In the genomic region with DNA sequence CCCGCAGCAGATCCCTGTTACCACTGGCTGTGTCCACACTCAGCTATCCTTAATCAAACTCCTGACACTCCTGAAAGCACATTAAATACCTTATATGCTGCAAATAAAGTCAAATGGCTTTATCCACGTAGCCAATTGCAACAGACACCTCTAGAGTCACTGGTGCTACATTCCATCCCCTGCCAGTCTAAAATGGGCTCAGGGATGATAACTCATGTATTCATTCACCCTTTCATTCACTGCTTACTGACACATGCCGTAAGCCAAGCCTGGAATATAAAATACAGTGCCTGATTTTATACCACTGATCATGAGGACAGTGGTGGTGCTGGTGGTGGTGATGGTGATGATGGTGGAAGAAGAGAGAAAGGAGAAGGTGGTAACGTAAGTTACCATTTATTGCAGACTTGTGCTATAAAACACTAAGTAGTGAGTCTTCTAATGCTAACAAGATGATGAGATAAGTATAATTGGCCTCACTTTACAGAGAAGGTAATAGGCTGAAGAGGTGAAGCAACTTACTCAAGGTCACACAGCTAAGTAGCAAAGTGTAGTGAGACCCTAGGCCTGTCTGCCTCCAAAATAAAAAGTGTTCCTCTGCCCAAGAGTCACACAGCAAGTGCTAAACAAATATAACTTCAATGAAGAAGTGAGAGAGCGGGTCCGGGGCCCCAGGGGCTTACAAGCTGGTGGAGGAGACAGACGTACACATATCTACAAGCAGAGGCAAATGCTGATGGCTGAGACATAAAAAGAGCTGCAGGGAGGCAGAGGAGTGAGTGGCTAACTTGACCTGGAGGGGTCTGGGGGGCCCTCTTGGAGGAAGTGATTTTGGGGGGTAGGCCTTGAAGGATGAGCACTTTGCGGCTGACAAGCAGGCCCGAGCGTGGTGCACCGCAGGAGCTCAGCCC, we compare ENCODE assay signal across 8 cellular contexts. TPM values are rescaled to one million over a fixed set of nuclear protein-coding genes. Genes with fewer than 3 reads are reported as not detected.
DNase-seq lines count a peak whose midpoint lies in the region; ATAC-seq and TF ChIP-seq lines count a peak whose summit lies in the region.

No MANE protein-coding gene starts in this region.

- H4K20me1 ChIP-seq in Loucy (ENCODE audit: insufficient read depth, low read length, poor library complexity, severe bottlenecking), result peaks cover 5% of the 10 kb centered on the region

- ATAC-seq in GM21528 (IDR thresholded peaks at IDR 0.05; ENCODE audit: low FRiP score, unreplicated experiment), result no peak

- H3K27me3 ChIP-seq in Loucy (ENCODE audit: insufficient read depth, low read length, poor library complexity, severe bottlenecking) (no peaks in the 10 kb centered on the region), dorsolateral prefrontal cortex (no peaks in the 10 kb centered on the region)

- TF ChIP-seq CTCF in C4-2B (conservative IDR thresholded peaks at IDR 0.05) (no peak), Loucy (conservative IDR thresholded peaks at IDR 0.05; ENCODE audit: low read length) (no peak), dorsolateral prefrontal cortex (IDR thresholded peaks at IDR 0.05 in 54 of 56, conservative IDR thresholded peaks at IDR 0.05 in 2 of 56; ENCODE audit: low read depth in 1 of 56, partially characterized antibody in 56 of 56) (no peak), neural crest cell (conservative IDR thresholded peaks at IDR 0.05) (no peak)

- H3K9me2 ChIP-seq in Loucy (replicated peaks; ENCODE audit: low read depth, low read length), result no peaks in the 10 kb centered on the region

- H3K4me2 ChIP-seq in Loucy (ENCODE audit: low read depth, low read length, poor library complexity, severe bottlenecking), result peak overlapping the region; percentile 79

- H3K9ac ChIP-seq in Loucy (ENCODE audit: low read depth, low read length, poor library complexity, severe bottlenecking), result peak overlapping the region; percentile 62

- peak overlapping the region; percentile 88 for H3K4me3 Mint-ChIP-seq in neural crest cell

- H3K27ac Mint-ChIP-seq in neural crest cell (ENCODE audit: unreplicated experiment), result peak overlapping the region; percentile 36

- no peaks in the 10 kb centered on the region for H3K9me3 ChIP-seq in Loucy (ENCODE audit: insufficient read depth, low read depth, low read length)

- H3K4me3 ChIP-seq in Loucy (ENCODE audit: low read length, poor library complexity, severe bottlenecking) (peak overlapping the region; percentile 86), dorsolateral prefrontal cortex (peak overlapping the region; percentile 51 to 99 (median 94))

- H3K27ac ChIP-seq in C4-2B (peak overlapping the region; percentile 72), dorsolateral prefrontal cortex (peak overlapping the region in 54 of 59 donors; percentile 32 to 98 (median 91))

- peaks cover 23% of the 10 kb centered on the region for H3K27me3 Mint-ChIP-seq in neural crest cell (ENCODE audit: low read depth)

- H3K36me3 ChIP-seq in Loucy (ENCODE audit: insufficient read depth, low read length), result no peaks in the 10 kb centered on the region

- intact Hi-C loops in dorsolateral prefrontal cortex (cut with DNase I), result loop anchor here (10.0 kb wide), 3 partner anchors 173 to 733 kb away; a partner anchor contains a TSS

- H3K4me1 ChIP-seq in Loucy (ENCODE audit: insufficient read depth, low read length, poor library complexity, severe bottlenecking), result peaks cover 18% of the 10 kb centered on the region

- H3F3A ChIP-seq in Loucy (ENCODE audit: low read depth), result no peaks in the 10 kb centered on the region

- peaks cover 14% of the 10 kb centered on the region for H3K4me1 Mint-ChIP-seq in neural crest cell

- H3K9me3 Mint-ChIP-seq in neural crest cell, result no peaks in the 10 kb centered on the region

- H3K36me3 Mint-ChIP-seq in neural crest cell (ENCODE audit: low read depth), result no peaks in the 10 kb centered on the region

- H2AFZ ChIP-seq in Loucy (ENCODE audit: low read length), result no peak overlapping the region

- peaks cover 5% of the 10 kb centered on the region; the same call in 1 of the 2 replicates for H3K79me2 ChIP-seq in Loucy (ENCODE audit: insufficient read depth, low read length)

- DNase-seq in dorsolateral prefrontal cortex, result no peak
- no peak for DNase-seq in neural crest cell (ENCODE audit: low read depth, low spot score)
- DNase-seq in GM19238 (ENCODE audit: insufficient read length, low spot score), result no peak
- DNase-seq in stimulated activated CD4-positive, alpha-beta T cell treated with anti-CD3 and anti-CD28 coated beads, Interleukin-15, amount 100 ng/mL, for 24 hours, result no peak
- no peak for DNase-seq in NCI-H1092 treated with DMSO at 0.1 percent for 48 hours (lab: John Stamatoyannopoulos, UW)

RNA-seq across cellular contexts. Expression of a gene that starts 1.2 kb away (rescaled TPM):
- 10 to 100 TPM; 39.9 to 86.0 (median 58.2) TPM for total RNA-seq in dorsolateral prefrontal cortex
- 8.6 and 9.1 TPM in 2 replicates for total RNA-seq in neural crest cell
